1 cellular context compared by ENCODE assay signal in the genomic region with DNA sequence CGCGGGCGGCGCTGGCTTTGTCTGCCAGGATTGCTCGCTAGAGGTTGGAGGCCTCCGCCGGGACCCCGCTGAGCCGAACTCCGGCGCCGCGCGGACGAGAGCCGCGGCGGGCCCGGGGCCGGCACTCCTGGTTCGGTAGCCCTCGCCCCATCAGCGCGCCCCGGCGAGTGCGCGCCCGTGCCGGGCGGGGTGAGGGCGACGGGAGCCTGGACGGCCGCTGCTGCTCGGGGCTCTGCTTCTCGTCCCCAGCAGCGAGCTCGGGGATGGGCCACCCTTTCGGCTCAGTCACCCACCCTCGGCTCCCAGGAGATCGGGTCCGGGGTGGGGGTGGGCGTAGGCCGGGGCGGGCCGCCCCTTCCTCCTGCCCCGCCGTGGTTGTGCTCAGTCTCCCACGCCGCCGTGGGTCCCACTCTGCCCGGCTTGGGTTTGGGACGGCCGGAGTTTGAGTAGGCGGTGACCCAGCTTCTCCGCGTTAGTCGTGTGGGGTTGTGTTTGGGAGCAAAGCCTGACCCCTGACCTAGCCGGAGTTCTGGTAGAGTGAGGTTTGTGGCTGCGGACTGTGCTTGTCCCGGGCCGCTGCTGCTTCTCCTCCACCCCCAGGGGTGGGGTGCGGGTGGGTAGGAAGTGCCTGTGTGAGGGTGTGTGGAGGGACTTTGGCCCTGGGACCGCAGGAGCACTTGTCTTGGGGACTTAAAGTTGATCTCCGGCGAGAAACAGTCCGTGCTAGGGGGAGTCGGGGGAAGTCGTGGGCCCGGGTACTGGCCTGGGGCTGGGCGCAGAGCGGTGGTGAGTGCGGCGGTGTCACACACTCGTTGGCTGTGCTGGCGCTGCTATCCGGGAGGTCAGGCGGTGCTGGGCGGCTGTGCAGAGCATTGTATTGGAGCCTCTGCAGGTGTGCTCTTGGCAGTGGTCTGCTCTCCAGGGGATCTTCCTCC.
TF ChIP-seq lines count a peak whose summit lies in the region.

No MANE protein-coding gene starts in this region.

TF ChIP-seq in liver, 16 proteins besides CTCF, POLR2A, EP300 and RAD21 (continued from another document):
- TF ChIP-seq, protein P1, sequence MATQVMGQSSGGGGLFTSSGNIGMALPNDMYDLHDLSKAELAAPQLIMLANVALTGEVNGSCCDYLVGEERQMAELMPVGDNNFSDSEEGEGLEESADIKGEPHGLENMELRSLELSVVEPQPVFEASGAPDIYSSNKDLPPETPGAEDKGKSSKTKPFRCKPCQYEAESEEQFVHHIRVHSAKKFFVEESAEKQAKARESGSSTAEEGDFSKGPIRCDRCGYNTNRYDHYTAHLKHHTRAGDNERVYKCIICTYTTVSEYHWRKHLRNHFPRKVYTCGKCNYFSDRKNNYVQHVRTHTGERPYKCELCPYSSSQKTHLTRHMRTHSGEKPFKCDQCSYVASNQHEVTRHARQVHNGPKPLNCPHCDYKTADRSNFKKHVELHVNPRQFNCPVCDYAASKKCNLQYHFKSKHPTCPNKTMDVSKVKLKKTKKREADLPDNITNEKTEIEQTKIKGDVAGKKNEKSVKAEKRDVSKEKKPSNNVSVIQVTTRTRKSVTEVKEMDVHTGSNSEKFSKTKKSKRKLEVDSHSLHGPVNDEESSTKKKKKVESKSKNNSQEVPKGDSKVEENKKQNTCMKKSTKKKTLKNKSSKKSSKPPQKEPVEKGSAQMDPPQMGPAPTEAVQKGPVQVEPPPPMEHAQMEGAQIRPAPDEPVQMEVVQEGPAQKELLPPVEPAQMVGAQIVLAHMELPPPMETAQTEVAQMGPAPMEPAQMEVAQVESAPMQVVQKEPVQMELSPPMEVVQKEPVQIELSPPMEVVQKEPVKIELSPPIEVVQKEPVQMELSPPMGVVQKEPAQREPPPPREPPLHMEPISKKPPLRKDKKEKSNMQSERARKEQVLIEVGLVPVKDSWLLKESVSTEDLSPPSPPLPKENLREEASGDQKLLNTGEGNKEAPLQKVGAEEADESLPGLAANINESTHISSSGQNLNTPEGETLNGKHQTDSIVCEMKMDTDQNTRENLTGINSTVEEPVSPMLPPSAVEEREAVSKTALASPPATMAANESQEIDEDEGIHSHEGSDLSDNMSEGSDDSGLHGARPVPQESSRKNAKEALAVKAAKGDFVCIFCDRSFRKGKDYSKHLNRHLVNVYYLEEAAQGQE (IDR thresholded peaks at IDR 0.05) = no peak
- TF ChIP-seq HNF4A (conservative IDR thresholded peaks at IDR 0.05) = peak in 1 of 2 donors; percentile 34
- TF ChIP-seq RXRA (IDR thresholded peaks at IDR 0.05) = peak in 1 of 2 donors; percentile 12
